In the genomic region with DNA sequence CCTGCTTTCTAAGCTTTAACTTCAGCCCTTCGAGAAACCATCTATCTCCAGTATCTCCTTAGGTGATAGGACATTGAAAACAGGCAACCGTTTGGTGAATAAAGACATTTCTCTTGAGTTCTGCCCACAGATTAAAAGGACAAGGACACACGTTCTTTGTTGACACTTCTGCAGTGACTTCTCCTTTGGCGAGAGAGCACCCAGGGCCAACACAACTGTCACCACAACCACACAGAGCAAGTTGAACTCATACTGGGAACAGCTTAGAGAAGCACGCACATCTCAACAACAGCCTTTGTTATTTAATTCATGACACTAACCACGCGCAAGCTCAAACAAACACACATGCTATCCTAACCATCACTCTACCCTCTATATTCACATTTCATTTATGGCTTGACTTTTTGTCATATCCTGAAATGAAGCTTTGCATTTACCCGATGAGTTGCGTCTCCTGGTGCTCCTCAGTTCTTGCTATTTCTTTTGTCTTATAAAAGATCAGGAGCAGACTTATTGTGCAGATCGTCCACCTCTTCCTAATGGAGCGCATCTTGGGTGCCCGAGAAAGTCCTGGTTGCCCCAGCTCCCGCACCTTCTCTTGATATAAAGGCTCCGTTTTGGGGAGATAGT, we compare ENCODE assay signal across 8 cellular contexts.
A peak's percentile ranks its signal among the peaks of the same experiment; 100 is the strongest.
DNase-seq lines count a peak whose midpoint lies in the region; ATAC-seq and TF ChIP-seq lines count a peak whose summit lies in the region.

No MANE protein-coding gene starts in this region.

- DNase-seq in GM06990 (ENCODE audit: extremely low read depth, insufficient read length) (no peak), NOMO-1 treated with dmso at 0.1 percent for 144 hours (lab: John Stamatoyannopoulos, UW; ENCODE audit: unreplicated experiment) (peak; percentile 34), adipocyte (ENCODE audit: low read depth) (no peak), DMS114 treated with DMSO at 0.1 percent for 48 hours (lab: John Stamatoyannopoulos, UW; ENCODE audit: unreplicated experiment) (no peak)
- peak in 2 of 3 donors; percentile 18 to 28 for DNase-seq in stimulated activated CD4-positive, alpha-beta T cell treated with anti-CD3 and anti-CD28 coated beads, Interleukin-12 subunit alpha, Interleukin-12 subunit beta, amount 100 ng/mL, for 48 hours (ENCODE audit: low read depth in 2 of 3, low spot score in 1 of 3)

- H3K9ac ChIP-seq in adipocyte (ENCODE audit: low read length) (no peak overlapping the region), iPS-20b (ENCODE audit: low read depth, low read length) (peak overlapping the region; percentile 19; the same call in 1 of the 2 replicates)

- no peaks in the 10 kb centered on the region for H3K27me3 ChIP-seq in GM06990 (replicated peaks; ENCODE audit: control insufficient read depth, insufficient read depth, low read length)
- peaks cover 36% of the 10 kb centered on the region for H3K27me3 ChIP-seq in adipocyte (replicated peaks; ENCODE audit: control insufficient read depth, insufficient read depth, low read length)
- peaks cover 67% of the 10 kb centered on the region for H3K27me3 ChIP-seq in iPS-20b (ENCODE audit: insufficient read depth, low read length)

- H3K9me3 ChIP-seq in adipocyte (ENCODE audit: control insufficient read depth, low read length): no peaks in the 10 kb centered on the region
- H3K9me3 ChIP-seq in iPS-20b (ENCODE audit: insufficient read depth, low read depth, low read length): no peaks in the 10 kb centered on the region

- no peak overlapping the region for H3K27ac ChIP-seq in iPS-20b (ENCODE audit: low read length)

- H3K36me3 ChIP-seq in GM06990 (ENCODE audit: control insufficient read depth, insufficient read depth, low read length): no peaks in the 10 kb centered on the region
- no peaks in the 10 kb centered on the region for H3K36me3 ChIP-seq in adipocyte (ENCODE audit: control insufficient read depth, insufficient read depth, low read length, severe bottlenecking)
- no peaks in the 10 kb centered on the region for H3K36me3 ChIP-seq in iPS-20b (ENCODE audit: insufficient read depth, low read depth, low read length)

- ATAC-seq in HG03135 (IDR thresholded peaks at IDR 0.05; ENCODE audit: unreplicated experiment) (no peak), GM21723 (IDR thresholded peaks at IDR 0.05; ENCODE audit: unreplicated experiment) (no peak)

- peak overlapping the region; percentile 78 for H3K4me3 ChIP-seq in GM06990 (replicated peaks; ENCODE audit: low read depth, low read length)
- H3K4me3 ChIP-seq in adipocyte (ENCODE audit: low read length): peak overlapping the region; percentile 79
- H3K4me3 ChIP-seq in iPS-20b (ENCODE audit: low read length): peak overlapping the region; percentile 88

- TF ChIP-seq CTCF in GM06990 (IDR thresholded peaks at IDR 0.05; ENCODE audit: insufficient read depth, low read length, poor library complexity, severe bottlenecking): no peak

- H3K4me1 ChIP-seq in adipocyte (ENCODE audit: control insufficient read depth, insufficient read depth, low read length) (peaks cover 41% of the 10 kb centered on the region), iPS-20b (ENCODE audit: insufficient read depth, low read length) (peaks cover 11% of the 10 kb centered on the region; the same call in 1 of the 2 replicates)

Comparison
In these comparisons a context has a peak if more than half of its experiments do, and no peak if none do; other contexts are left out.
1. DNase-seq: peak in NOMO-1 treated with dmso at 0.1 percent for 144 hours (single experiment) and stimulated activated CD4-positive, alpha-beta T cell treated with anti-CD3 and anti-CD28 coated beads, Interleukin-12 subunit alpha, Interleukin-12 subunit beta, amount 100 ng/mL, for 48 hours (2 of 3); none in GM06990 (single experiment), adipocyte (single experiment) and DMS114 treated with DMSO at 0.1 percent for 48 hours (single experiment).
2. Peak in every context shown above with its lines, with median percentiles within 50 percentile points of each other: H3K4me3 ChIP-seq.